In the genomic region with DNA sequence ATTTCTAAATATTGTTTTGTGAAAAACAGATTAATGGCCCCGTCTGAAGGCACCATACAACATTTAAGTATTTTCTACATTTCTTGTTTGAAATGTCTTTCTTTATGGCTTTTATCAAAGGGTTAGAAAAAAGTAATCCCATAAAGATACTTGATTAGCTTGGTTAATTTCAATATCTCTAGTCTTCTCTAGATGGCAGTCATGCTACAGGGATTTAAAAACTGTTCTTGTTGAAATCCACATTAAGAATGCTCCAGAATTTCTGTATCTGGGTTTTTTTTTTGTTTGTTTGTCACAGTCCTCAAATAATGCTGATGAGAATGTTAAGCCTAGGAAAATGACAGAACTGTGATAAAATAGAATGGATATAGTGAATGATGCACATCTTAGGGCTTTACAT, we compare ENCODE assay signal across 12 cellular contexts.
DNase-seq lines count a peak whose midpoint lies in the region; ATAC-seq and TF ChIP-seq lines count a peak whose summit lies in the region.
"Had no signal": no experiment of that assay in that cellular context is flagged by ENCODE, and none has a peak within 500 bp of the region (broad histone marks: within the 10 kb centered on the region; RNA-seq: fewer than 3 reads in every experiment).

No MANE protein-coding gene starts in this region.

- H3K27ac ChIP-seq in liver (ENCODE audit: low read depth in 1 of 2, low read length in 2 of 2): no peak overlapping the region
- H3K27ac ChIP-seq: thoracic aorta had no signal

- DNase-seq in DMS53 (lab: John Stamatoyannopoulos, UW): peak; percentile 41
- peak; percentile 2 for DNase-seq in LoVo (ENCODE audit: low spot score)
- no peak for DNase-seq in GM20000 (ENCODE audit: low spot score)
- DNase-seq in head of caudate nucleus: no peak
- DNase-seq in AG08396 (ENCODE audit: low spot score): no peak
- DNase-seq: activated CD4-positive, CD25-positive, alpha-beta regulatory T cell treated with anti-CD3 and anti-CD28 coated beads, Interleukin-2, amount 50 U/mL, for 72 hours; activated effector memory CD4-positive, alpha-beta T cell treated with Interleukin-2 at 50 U/mL for 16 hours; dermis blood vessel endothelial cell had no signal

- H3K4me3 Mint-ChIP-seq in brain: no peak overlapping the region

- peak; percentile 77 to 78 for TF ChIP-seq RAD21 in liver (IDR thresholded peaks at IDR 0.05)

- TF ChIP-seq CTCF in brain (conservative IDR thresholded peaks at IDR 0.05): peak; percentile 49 to 59
- TF ChIP-seq CTCF in liver (IDR thresholded peaks at IDR 0.05; ENCODE audit: low read depth, low read length, missing input control): peak; percentile 31
- no peak for TF ChIP-seq CTCF in GM20000 (IDR thresholded peaks at IDR 0.05; ENCODE audit: extremely low read depth, missing control alignments)

- H3K9me3 Mint-ChIP-seq in brain: peaks cover 0 to 8% (median 2%) of the 10 kb centered on the region in 5 experiments

- no peak overlapping the region for H3K9ac ChIP-seq in liver (ENCODE audit: low read depth in 1 of 2, low read length in 2 of 2)

- H3K36me3 ChIP-seq in liver (ENCODE audit: control insufficient read depth in 4 of 4, insufficient read depth in 3 of 4, low read depth in 1 of 4, low read length in 3 of 4): no peaks in the 10 kb centered on the region
- H3K36me3 ChIP-seq: thoracic aorta had no signal

- H3K4me3 ChIP-seq in liver (ENCODE audit: low read depth in 1 of 3, low read length in 3 of 3): no peak overlapping the region
- H3K4me3 ChIP-seq: thoracic aorta had no signal

- H3K27me3 Mint-ChIP-seq in brain: no peaks in the 10 kb centered on the region

- H3K9me3 ChIP-seq in liver (ENCODE audit: control insufficient read depth in 4 of 4, low read length in 3 of 4): no peaks in the 10 kb centered on the region
- H3K9me3 ChIP-seq: thoracic aorta had no signal

- ATAC-seq in HG03439 (IDR thresholded peaks at IDR 0.05; ENCODE audit: unreplicated experiment): no peak

- H3K4me1 ChIP-seq in liver (ENCODE audit: control insufficient read depth in 4 of 4, insufficient read depth in 4 of 4, low read length in 3 of 4): no peaks in the 10 kb centered on the region

- no peaks in the 10 kb centered on the region for H3K4me1 Mint-ChIP-seq in brain

- WGBS in liver: 45% methylated on average over 1 of the region's 1 CpG

- H3K27me3 ChIP-seq in liver (ENCODE audit: control insufficient read depth in 4 of 4, insufficient read depth in 4 of 4, low read length in 3 of 4): no peaks in the 10 kb centered on the region

- H3K36me3 Mint-ChIP-seq in brain: no peaks in the 10 kb centered on the region

- intact Hi-C loops in head of caudate nucleus (cut with DNase I): no loop called here

- peak overlapping the region in 1 of 5 experiments; percentile 47 for H3K27ac Mint-ChIP-seq in brain

TF ChIP-seq in liver, 16 proteins besides CTCF, POLR2A, EP300 and RAD21:
- TF ChIP-seq YY1 (IDR thresholded peaks at IDR 0.05) (no peak), HNF4G (IDR thresholded peaks at IDR 0.05) (no peak), HNF4A (conservative IDR thresholded peaks at IDR 0.05) (no peak)
- TF ChIP-seq, protein P1, sequence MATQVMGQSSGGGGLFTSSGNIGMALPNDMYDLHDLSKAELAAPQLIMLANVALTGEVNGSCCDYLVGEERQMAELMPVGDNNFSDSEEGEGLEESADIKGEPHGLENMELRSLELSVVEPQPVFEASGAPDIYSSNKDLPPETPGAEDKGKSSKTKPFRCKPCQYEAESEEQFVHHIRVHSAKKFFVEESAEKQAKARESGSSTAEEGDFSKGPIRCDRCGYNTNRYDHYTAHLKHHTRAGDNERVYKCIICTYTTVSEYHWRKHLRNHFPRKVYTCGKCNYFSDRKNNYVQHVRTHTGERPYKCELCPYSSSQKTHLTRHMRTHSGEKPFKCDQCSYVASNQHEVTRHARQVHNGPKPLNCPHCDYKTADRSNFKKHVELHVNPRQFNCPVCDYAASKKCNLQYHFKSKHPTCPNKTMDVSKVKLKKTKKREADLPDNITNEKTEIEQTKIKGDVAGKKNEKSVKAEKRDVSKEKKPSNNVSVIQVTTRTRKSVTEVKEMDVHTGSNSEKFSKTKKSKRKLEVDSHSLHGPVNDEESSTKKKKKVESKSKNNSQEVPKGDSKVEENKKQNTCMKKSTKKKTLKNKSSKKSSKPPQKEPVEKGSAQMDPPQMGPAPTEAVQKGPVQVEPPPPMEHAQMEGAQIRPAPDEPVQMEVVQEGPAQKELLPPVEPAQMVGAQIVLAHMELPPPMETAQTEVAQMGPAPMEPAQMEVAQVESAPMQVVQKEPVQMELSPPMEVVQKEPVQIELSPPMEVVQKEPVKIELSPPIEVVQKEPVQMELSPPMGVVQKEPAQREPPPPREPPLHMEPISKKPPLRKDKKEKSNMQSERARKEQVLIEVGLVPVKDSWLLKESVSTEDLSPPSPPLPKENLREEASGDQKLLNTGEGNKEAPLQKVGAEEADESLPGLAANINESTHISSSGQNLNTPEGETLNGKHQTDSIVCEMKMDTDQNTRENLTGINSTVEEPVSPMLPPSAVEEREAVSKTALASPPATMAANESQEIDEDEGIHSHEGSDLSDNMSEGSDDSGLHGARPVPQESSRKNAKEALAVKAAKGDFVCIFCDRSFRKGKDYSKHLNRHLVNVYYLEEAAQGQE (IDR thresholded peaks at IDR 0.05): no peak

Comparison
In these comparisons a context has a peak if more than half of its experiments do, and no peak if none do; other contexts are left out.
1. DNase-seq: peak in DMS53 (single experiment) and LoVo (single experiment); none in GM20000 (single experiment), head of caudate nucleus (0 of 42) and AG08396 (single experiment).